22 cellular contexts compared by ENCODE assay signal in the genomic region with DNA sequence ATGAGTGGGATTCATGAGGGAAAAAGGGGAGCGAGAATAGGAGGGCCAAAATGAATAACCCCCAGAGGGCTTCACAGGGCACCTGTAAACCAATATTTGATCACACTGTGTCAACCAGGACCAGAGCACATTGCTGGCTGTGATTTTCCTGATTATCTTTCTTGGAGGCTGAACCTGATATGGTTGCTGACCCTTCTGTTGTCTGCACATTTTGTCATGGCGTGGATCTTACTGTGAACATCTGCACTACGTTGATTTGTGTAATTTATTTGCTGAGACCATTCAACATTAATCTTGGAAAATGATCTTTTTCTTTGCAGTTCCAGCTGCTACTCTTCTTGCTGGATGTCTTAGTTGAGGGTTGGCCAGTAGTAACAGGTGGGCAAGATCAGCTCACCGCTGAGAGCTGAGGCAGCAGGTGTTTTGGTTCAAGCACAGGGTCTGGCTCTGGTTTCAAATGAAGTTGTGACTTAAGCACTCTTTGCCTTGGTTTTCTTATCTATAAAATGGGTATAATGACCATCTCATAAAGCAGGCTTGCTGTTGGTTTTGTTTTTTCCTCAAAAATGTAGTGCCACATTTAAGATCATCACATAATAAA.
DNase-seq lines count a peak whose midpoint lies in the region; ATAC-seq, FAIRE-seq and TF ChIP-seq lines count a peak whose summit lies in the region.
"Had no signal": no experiment of that assay in that cellular context is flagged by ENCODE, and none has a peak within 500 bp of the region (broad histone marks: within the 10 kb centered on the region; RNA-seq: fewer than 3 reads in every experiment).

No MANE protein-coding gene starts in this region.

- no peak for TF ChIP-seq EP300 in SK-N-SH (IDR thresholded peaks at IDR 0.05; ENCODE audit: borderline replicate concordance in 1 of 2, low read depth in 1 of 2, low read length in 1 of 2)

- H3K36me3 ChIP-seq in SK-N-SH (replicated peaks in 1 of 2; ENCODE audit: control insufficient read depth in 1 of 2, insufficient read depth in 2 of 2, low read length in 1 of 2) (no peaks in the 10 kb centered on the region), PC-9 (ENCODE audit: low read depth) (no peaks in the 10 kb centered on the region), muscle layer of duodenum (ENCODE audit: control insufficient read depth in 1 of 2, insufficient read depth in 2 of 2, low read length in 2 of 2) (no peaks in the 10 kb centered on the region)
- H3K36me3 ChIP-seq: BE2C, brain microvascular endothelial cell, neural progenitor cell, WERI-Rb-1 had no signal

- no peak overlapping the region for H3K9ac ChIP-seq in SK-N-SH
- H3K9ac ChIP-seq: GM23248, neural progenitor cell had no signal

- BruUV-seq in PC-9 (replicated peaks; lab: Mats Ljungman, UMichigan), result no TSS peak

- intact Hi-C loops in PC-9 (cut with micrococcal nuclease; ENCODE audit: unreplicated experiment), result loop anchor here (5.0 kb wide), 1 partner anchor 95 kb away; no protein-coding TSS in a partner anchor

- no peaks in the 10 kb centered on the region for H3F3A ChIP-seq in SK-N-SH (replicated peaks; ENCODE audit: insufficient read depth)
- H3F3A ChIP-seq in PC-9 (ENCODE audit: insufficient read depth, low read depth), result no peaks in the 10 kb centered on the region

- FAIRE-seq in D721Med (lab: Jason Lieb, UNC), result no peak

- TF ChIP-seq CTCF in SK-N-SH (IDR thresholded peaks at IDR 0.05) (no peak), PC-9 (conservative IDR thresholded peaks at IDR 0.05) (no peak), D721Med (IDR thresholded peaks at IDR 0.05; ENCODE audit: insufficient read depth, missing control alignments) (no peak)

- H2AFZ ChIP-seq in SK-N-SH (ENCODE audit: low read depth) (no peak overlapping the region), PC-9 (no peak overlapping the region)
- H2AFZ ChIP-seq: GM23248, neural progenitor cell had no signal

- no peaks in the 10 kb centered on the region for H3K9me3 ChIP-seq in SK-N-SH
- H3K9me3 ChIP-seq in PC-9 (ENCODE audit: insufficient read depth, low read depth), result no peaks in the 10 kb centered on the region
- H3K9me3 ChIP-seq in muscle layer of duodenum (ENCODE audit: control insufficient read depth in 1 of 2, low read length in 2 of 2), result no peaks in the 10 kb centered on the region
- H3K9me3 ChIP-seq: BE2C, Caco-2, mucosa of descending colon had no signal

- H4K20me1 ChIP-seq in SK-N-SH (ENCODE audit: insufficient read depth) (no peaks in the 10 kb centered on the region), PC-9 (ENCODE audit: insufficient read depth) (no peaks in the 10 kb centered on the region)

- H3K4me3 ChIP-seq in SK-N-SH (ENCODE audit: low read depth in 2 of 2, low read length in 1 of 2) (no peak overlapping the region), PC-9 (no peak overlapping the region), muscle layer of duodenum (ENCODE audit: low read depth in 1 of 2, low read length in 2 of 2) (no peak overlapping the region)
- H3K4me3 ChIP-seq: GM23248, mucosa of descending colon, neural progenitor cell had no signal

- POLR2A ChIA-PET in SK-N-SH (lab: Yijun Ruan, JAX), result no interaction called here
- POLR2A ChIA-PET in PC-9 (lab: Charles Lee; ENCODE audit: unreplicated experiment), result no interaction called here

- H3K79me2 ChIP-seq in SK-N-SH (ENCODE audit: insufficient read depth) (no peaks in the 10 kb centered on the region), PC-9 (ENCODE audit: low read depth) (no peaks in the 10 kb centered on the region)

- no peaks in the 10 kb centered on the region for H3K27me3 ChIP-seq in SK-N-SH (ENCODE audit: insufficient read depth)
- no peaks in the 10 kb centered on the region for H3K27me3 ChIP-seq in PC-9 (ENCODE audit: insufficient read depth, low read depth)
- H3K27me3 ChIP-seq in muscle layer of duodenum (ENCODE audit: low read depth, low read length), result no peaks in the 10 kb centered on the region
- H3K27me3 ChIP-seq: BE2C, brain microvascular endothelial cell, neural progenitor cell had no signal

- H3K4me2 ChIP-seq in SK-N-SH (no peak overlapping the region), PC-9 (0 out of 2 replicates have a peak overlapping the region, but pooled peaks have one; percentile 18)

- H3K27ac ChIP-seq in SK-N-SH (ENCODE audit: low read depth in 2 of 2, low read length in 1 of 2) (no peak overlapping the region; a peak in 1 of 4 replicates), PC-9 (no peak overlapping the region), muscle layer of duodenum (ENCODE audit: low read length) (peak overlapping the region; percentile 7)
- H3K27ac ChIP-seq: brain microvascular endothelial cell, GM23248, HL-60, neural progenitor cell, WERI-Rb-1 had no signal

- no peak for ATAC-seq in SK-N-SH treated with all-trans-retinoic acid at 6 μM for 48 hours
- ATAC-seq in HG02678 (IDR thresholded peaks at IDR 0.05; ENCODE audit: unreplicated experiment), result no peak
- no peak for ATAC-seq in HG03571 (IDR thresholded peaks at IDR 0.05; ENCODE audit: unreplicated experiment)
- ATAC-seq: effector memory CD8-positive, alpha-beta T cell; mucosa of descending colon had no signal

- 79% methylated on average over 4 of the region's 4 CpGs for WGBS in SK-N-SH (ENCODE audit: low lambda C conversion rate)

- H3K4me1 ChIP-seq in SK-N-SH (ENCODE audit: control insufficient read depth in 1 of 2, insufficient read depth in 2 of 2, low read depth in 1 of 2, low read length in 1 of 2), result peaks cover 0 to 9% of the 10 kb centered on the region in 2 experiments; a peak in 2 of 4 replicates
- peaks cover 7% of the 10 kb centered on the region; the same call in 1 of the 2 replicates for H3K4me1 ChIP-seq in PC-9 (replicated peaks; ENCODE audit: insufficient read depth)
- peaks cover 0 to 11% of the 10 kb centered on the region in 2 donors for H3K4me1 ChIP-seq in muscle layer of duodenum (ENCODE audit: control insufficient read depth in 1 of 2, insufficient read depth in 2 of 2, low read length in 2 of 2)
- H3K4me1 ChIP-seq: BE2C, Caco-2 had no signal

- H3K9me2 ChIP-seq in SK-N-SH, result no peaks in the 10 kb centered on the region
- H3K9me2 ChIP-seq in PC-9 (ENCODE audit: insufficient read depth), result no peaks in the 10 kb centered on the region

- CTCF ChIA-PET in SK-N-SH (lab: Yijun Ruan, JAX), result no interaction called here
- CTCF ChIA-PET in PC-9 (lab: Charles Lee), result no interaction called here

- DNase-seq in SK-N-SH, result no peak
- no peak for DNase-seq in PC-9
- DNase-seq in D721Med (ENCODE audit: insufficient read length, low spot score), result no peak
- no peak for DNase-seq in epidermal melanocyte (ENCODE audit: insufficient read length, low spot score)
- DNase-seq: activated effector memory CD4-positive, alpha-beta T cell treated with anti-CD3 and anti-CD28 coated beads, Interleukin-2, amount 50 U/mL, for 16 hours; BE2C; brain microvascular endothelial cell; effector memory CD8-positive, alpha-beta T cell; GM23248; islet precursor cell; mucosa of descending colon; NCI-H1436; NCI-H345; RPMI8226; WERI-Rb-1 had no signal

- TF ChIP-seq RAD21 in SK-N-SH (IDR thresholded peaks at IDR 0.05; ENCODE audit: low read length), result no peak

TF ChIP-seq in SK-N-SH, 30 proteins besides CTCF, POLR2A, EP300 and RAD21:
- peak; percentile 58 for TF ChIP-seq GATA2 (CRISPR knock-in tag; IDR thresholded peaks at IDR 0.05)
- 0 out of 2 replicates have a peak, but pooled peaks have one; percentile 7 for TF ChIP-seq RCOR1 (IDR thresholded peaks at IDR 0.05; ENCODE audit: low read length)
- no peak for TF ChIP-seq ZBTB33 (IDR thresholded peaks at IDR 0.05; ENCODE audit: borderline replicate concordance, low read depth)

TF ChIP-seq in SK-N-SH treated with all-trans-retinoic acid at 6 μM for 48 hours, 23 proteins besides CTCF, POLR2A, EP300 and RAD21:
- no peak for TF ChIP-seq TCF4 (CRISPR knock-in tag; IDR thresholded peaks at IDR 0.05; ENCODE audit: borderline replicate concordance)
TF ChIP-seq in SK-N-SH treated with all-trans-retinoic acid at 6 μM for 48 hours: peak in this region for 0.
